ENCODE assay signal across 15 cellular contexts in genomic region chr20:38132156-38132909, GRCh38. TPM values are rescaled to one million over a fixed set of nuclear protein-coding genes. Genes with fewer than 3 reads are reported as not detected.
"Had no signal": no experiment of that assay in that cellular context is flagged by ENCODE, and none has a peak within 500 bp of the region (broad histone marks: within the 10 kb centered on the region; RNA-seq: fewer than 3 reads in every experiment).

No MANE protein-coding gene starts in this region.

- H3K9me3 ChIP-seq: esophagus muscularis mucosa, transverse colon had no signal

- H3K4me3 ChIP-seq: esophagus muscularis mucosa, lung, transverse colon had no signal

- H3K4me3 Mint-ChIP-seq: activated naive CD4-positive, alpha-beta T cell treated with anti-CD3 and anti-CD28 coated beads for 36 hours had no signal

- FAIRE-seq: astrocyte, bronchial epithelial cell, small intestine had no signal

- DNase-seq: activated naive CD4-positive, alpha-beta T cell treated with anti-CD3 and anti-CD28 coated beads for 36 hours; hypothalamus; kidney glomerular epithelial cell; naive B cell; small intestine; stimulated activated CD4-positive, alpha-beta T cell treated with anti-CD3 and anti-CD28 coated beads, Interleukin-4, amount 100 ng/mL, for 4 hours; stimulated activated CD8-positive, alpha-beta memory T cell treated with anti-CD3 and anti-CD28 coated beads, Interleukin-4, amount 100 ng/mL, for 48 hours; stimulated activated naive CD4-positive, alpha-beta T cell treated with Interleukin-2 at 50 U/mL for 16 hours; substantia nigra; transverse colon had no signal

- H3K27me3 ChIP-seq: esophagus muscularis mucosa, transverse colon had no signal

- H3K27ac Mint-ChIP-seq: activated naive CD4-positive, alpha-beta T cell treated with anti-CD3 and anti-CD28 coated beads for 36 hours; naive B cell had no signal

- H3K9me3 Mint-ChIP-seq: activated naive CD4-positive, alpha-beta T cell treated with anti-CD3 and anti-CD28 coated beads for 36 hours; naive B cell had no signal

- H3K36me3 Mint-ChIP-seq: naive B cell had no signal

- H3K36me3 ChIP-seq: transverse colon had no signal

- H3K27ac ChIP-seq: transverse colon had no signal

- H3K4me1 Mint-ChIP-seq: naive B cell had no signal

RNA-seq across cellular contexts. Expression of gene TGM2, which starts 32.7 kb away (rescaled TPM):
- total RNA-seq: activated CD8-positive, alpha-beta memory T cell treated with anti-CD3 and anti-CD28 coated beads for 36 hours; activated naive CD4-positive, alpha-beta T cell treated with anti-CD3 and anti-CD28 coated beads for 36 hours had no signal
